ENCODE assay signal across 16 cellular contexts in the genomic region with DNA sequence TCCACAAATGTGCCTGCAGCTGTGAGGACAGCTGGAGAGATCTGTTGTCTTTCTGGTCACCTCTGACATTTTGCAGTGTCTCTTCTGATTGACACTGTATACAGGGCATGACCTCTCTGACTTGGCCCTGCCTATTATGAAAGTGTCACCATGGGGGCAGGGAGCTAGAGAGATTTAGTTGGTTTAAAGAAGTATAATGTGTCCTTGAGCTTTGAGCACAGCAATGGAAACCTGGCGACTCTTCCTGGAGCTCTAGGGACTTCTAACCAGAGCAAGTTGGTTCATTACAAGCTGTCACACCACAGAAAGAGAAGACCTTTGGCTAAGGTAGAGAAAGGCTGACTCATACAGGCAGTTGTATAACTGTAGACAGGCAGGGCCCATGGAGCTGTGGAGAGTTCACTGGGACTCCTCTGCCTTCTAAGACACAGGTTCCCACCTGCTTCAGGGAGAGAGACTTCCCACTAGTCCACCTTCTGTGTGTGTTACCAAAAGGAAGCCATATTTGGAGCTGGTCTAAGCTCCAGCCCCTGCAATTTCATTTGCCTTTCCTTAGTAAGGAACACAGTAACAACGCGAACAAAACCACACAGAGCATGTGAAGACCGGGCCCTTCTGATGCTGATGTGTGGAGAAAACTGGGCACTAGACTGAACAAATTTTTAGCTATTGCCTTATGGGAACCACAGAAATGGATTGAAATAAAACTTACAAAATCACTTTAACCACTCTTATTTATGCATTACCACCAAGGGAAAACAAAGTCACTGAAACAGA.
DNase-seq lines count a peak whose midpoint lies in the region; ATAC-seq and TF ChIP-seq lines count a peak whose summit lies in the region.
"Had no signal": no experiment of that assay in that cellular context is flagged by ENCODE, and none has a peak within 500 bp of the region (broad histone marks: within the 10 kb centered on the region; RNA-seq: fewer than 3 reads in every experiment).

No MANE protein-coding gene starts in this region.

- CTCF ChIA-PET in activated naive CD4-positive, alpha-beta T cell treated with anti-CD3 and anti-CD28 coated beads for 36 hours (lab: Charles Lee): interaction anchor here (0.8 to 1.6 kb wide), 6 partner anchors 29 to 180 kb away, joined by 3 to 5 read pairs (median 4); no protein-coding TSS in a partner anchor
- CTCF ChIA-PET in PC-3 (lab: Charles Lee): no interaction called here

- DNase-seq in activated naive CD4-positive, alpha-beta T cell treated with anti-CD3 and anti-CD28 coated beads for 36 hours: peak; percentile 52
- no peak for DNase-seq in activated naive CD4-positive, alpha-beta T cell (lab: John Stamatoyannopoulos, UW)
- DNase-seq in PC-3 (peak; percentile 52), left ventricle myocardium superior (no peak), amygdala (lab: John Stamatoyannopoulos, UW) (no peak), EL (no peak)
- DNase-seq in activated CD4-positive, CD25-positive, alpha-beta regulatory T cell (lab: John Stamatoyannopoulos, UW): no peak
- DNase-seq: GOT3; IMR-90; naive B cell; NCI-H1436; NCI-H446; stimulated activated CD4-positive, alpha-beta T cell treated with anti-CD3 and anti-CD28 coated beads, Interleukin-4, amount 100 ng/mL, for 4 hours; uterus had no signal

- no peak for TF ChIP-seq CTCF in PC-3 (conservative IDR thresholded peaks at IDR 0.05; ENCODE audit: low read depth, low read length)

- no peak overlapping the region for H3K9ac ChIP-seq in PC-3 (ENCODE audit: low read length)

- POLR2A ChIA-PET in PC-3 (lab: Charles Lee; ENCODE audit: unreplicated experiment): no interaction called here

- intact Hi-C loops in activated naive CD4-positive, alpha-beta T cell treated with anti-CD3 and anti-CD28 coated beads for 36 hours (cut with micrococcal nuclease): loop anchor here (1.0 kb wide), 1 partner anchor 93 kb away; no protein-coding TSS in a partner anchor
- intact Hi-C loops in PC-3 (cut with micrococcal nuclease) (no loop called here), left ventricle myocardium superior (cut with micrococcal nuclease) (no loop called here)

- no peak overlapping the region for H3K4me3 Mint-ChIP-seq in activated naive CD4-positive, alpha-beta T cell treated with anti-CD3 and anti-CD28 coated beads for 36 hours
- H3K4me3 Mint-ChIP-seq in stimulated activated memory B cell treated with anti-CD40 and anti-IgM and Interleukin-4, amounts not matched to agents 10 μg/mL and 1 μg/mL and 100 μg/mL, for 72 hours: no peak overlapping the region
- H3K4me3 Mint-ChIP-seq: naive B cell had no signal

- H3K9me2 ChIP-seq in PC-3 (replicated peaks; ENCODE audit: low read length): no peaks in the 10 kb centered on the region

- H3K36me3 Mint-ChIP-seq in activated naive CD4-positive, alpha-beta T cell treated with anti-CD3 and anti-CD28 coated beads for 36 hours (ENCODE audit: low read depth): no peaks in the 10 kb centered on the region
- H3K36me3 Mint-ChIP-seq in stimulated activated memory B cell treated with anti-CD40 and anti-IgM and Interleukin-4, amounts not matched to agents 10 μg/mL and 1 μg/mL and 100 μg/mL, for 72 hours: no peaks in the 10 kb centered on the region
- H3K36me3 Mint-ChIP-seq: naive B cell had no signal

- no peaks in the 10 kb centered on the region for H3K79me2 ChIP-seq in PC-3 (ENCODE audit: low read length)

- H3F3A ChIP-seq in PC-3 (ENCODE audit: low read length, unreplicated experiment): no peaks in the 10 kb centered on the region

- H3K36me3 ChIP-seq in PC-3 (ENCODE audit: low read depth, low read length): no peaks in the 10 kb centered on the region
- H3K36me3 ChIP-seq: uterus had no signal

- no peak overlapping the region for H2AFZ ChIP-seq in PC-3 (ENCODE audit: low read length)

- no TSS peak for BruUV-seq in PC-3 (replicated peaks; lab: Mats Ljungman, UMichigan)

- peaks cover 35% of the 10 kb centered on the region; the same call in 1 of the 2 replicates for H3K27me3 ChIP-seq in PC-3 (ENCODE audit: low read length)
- H3K27me3 ChIP-seq: uterus had no signal

- no peaks in the 10 kb centered on the region for H4K20me1 ChIP-seq in PC-3 (ENCODE audit: low read length)

- peak overlapping the region; percentile 27 for H3K27ac Mint-ChIP-seq in activated naive CD4-positive, alpha-beta T cell treated with anti-CD3 and anti-CD28 coated beads for 36 hours
- no peak overlapping the region for H3K27ac Mint-ChIP-seq in stimulated activated memory B cell treated with anti-CD40 and anti-IgM and Interleukin-4, amounts not matched to agents 10 μg/mL and 1 μg/mL and 100 μg/mL, for 72 hours
- H3K27ac Mint-ChIP-seq: naive B cell had no signal

- peaks cover 16% of the 10 kb centered on the region for H3K4me1 ChIP-seq in PC-3 (ENCODE audit: insufficient read depth, low read length)
- H3K4me1 ChIP-seq: uterus had no signal

- H3K4me3 ChIP-seq in PC-3 (ENCODE audit: low read length): no peak overlapping the region
- H3K4me3 ChIP-seq: uterus had no signal

- peak overlapping the region; percentile 27 for H3K4me2 ChIP-seq in PC-3 (ENCODE audit: low read length)

- peaks cover 15% of the 10 kb centered on the region for H3K4me1 Mint-ChIP-seq in activated naive CD4-positive, alpha-beta T cell treated with anti-CD3 and anti-CD28 coated beads for 36 hours (ENCODE audit: low read depth)
- H3K4me1 Mint-ChIP-seq in stimulated activated memory B cell treated with anti-CD40 and anti-IgM and Interleukin-4, amounts not matched to agents 10 μg/mL and 1 μg/mL and 100 μg/mL, for 72 hours: no peaks in the 10 kb centered on the region
- H3K4me1 Mint-ChIP-seq: naive B cell had no signal

- H3K27me3 Mint-ChIP-seq in activated naive CD4-positive, alpha-beta T cell treated with anti-CD3 and anti-CD28 coated beads for 36 hours (ENCODE audit: low read depth): no peaks in the 10 kb centered on the region
- peaks cover 29% of the 10 kb centered on the region for H3K27me3 Mint-ChIP-seq in stimulated activated memory B cell treated with anti-CD40 and anti-IgM and Interleukin-4, amounts not matched to agents 10 μg/mL and 1 μg/mL and 100 μg/mL, for 72 hours

- H3K27ac ChIP-seq in PC-3 (ENCODE audit: low read length): peak overlapping the region; percentile 15
- H3K27ac ChIP-seq: uterus, VCaP had no signal

- no peaks in the 10 kb centered on the region for H3K9me3 Mint-ChIP-seq in activated naive CD4-positive, alpha-beta T cell treated with anti-CD3 and anti-CD28 coated beads for 36 hours
- no peaks in the 10 kb centered on the region for H3K9me3 Mint-ChIP-seq in stimulated activated memory B cell treated with anti-CD40 and anti-IgM and Interleukin-4, amounts not matched to agents 10 μg/mL and 1 μg/mL and 100 μg/mL, for 72 hours
- H3K9me3 Mint-ChIP-seq: naive B cell had no signal

- ATAC-seq in PC-3 (peak; percentile 24; the same call in 1 of the 2 replicates), left ventricle myocardium superior (peak; percentile 42)
- ATAC-seq in stimulated activated memory B cell treated with anti-CD40 and anti-IgM and Interleukin-4, amounts not matched to agents 10 μg/mL and 1 μg/mL and 100 μg/mL, for 72 hours: peak; percentile 43

- no peaks in the 10 kb centered on the region for H3K9me3 ChIP-seq in PC-3 (ENCODE audit: low read length)
- H3K9me3 ChIP-seq: uterus had no signal

Comparison
In these comparisons a context has a peak if more than half of its experiments do, and no peak if none do; other contexts are left out.
1. DNase-seq: peak in activated naive CD4-positive, alpha-beta T cell treated with anti-CD3 and anti-CD28 coated beads for 36 hours (single experiment) and PC-3 (single experiment); none in activated naive CD4-positive, alpha-beta T cell (0 of 4), left ventricle myocardium superior (single experiment), activated CD4-positive, CD25-positive, alpha-beta regulatory T cell (0 of 4), amygdala (0 of 56) and EL (single experiment).
2. Peak in every context shown above with its lines, with median percentiles within 50 percentile points of each other: ATAC-seq.